10 cellular contexts compared by ENCODE assay signal in the genomic region with DNA sequence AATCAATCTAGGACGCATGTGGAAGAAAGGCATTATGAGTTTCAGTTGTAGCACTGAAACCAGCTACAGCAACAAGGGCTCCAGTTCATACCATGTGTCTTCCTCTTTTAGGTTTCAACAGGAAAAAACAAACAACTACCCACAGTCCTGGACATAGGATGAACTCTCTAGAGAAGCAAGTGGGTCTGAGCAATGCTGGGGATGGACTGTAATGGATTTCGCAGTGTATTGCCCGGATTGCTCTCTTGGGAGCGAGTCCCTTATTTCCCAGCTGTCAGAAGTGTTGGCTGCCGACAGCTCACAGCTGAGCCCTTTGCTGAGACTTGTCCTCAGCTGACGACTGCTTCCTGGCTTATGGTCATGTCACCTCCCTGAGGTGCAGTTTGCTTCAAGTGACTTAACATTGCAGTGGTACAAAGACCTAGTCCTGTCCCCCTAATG. TPM values are rescaled to one million over a fixed set of nuclear protein-coding genes. Genes with fewer than 3 reads are reported as not detected.
DNase-seq lines count a peak whose midpoint lies in the region; ATAC-seq, FAIRE-seq and TF ChIP-seq lines count a peak whose summit lies in the region.
"Had no signal": no experiment of that assay in that cellular context is flagged by ENCODE, and none has a peak within 500 bp of the region (broad histone marks: within the 10 kb centered on the region; RNA-seq: fewer than 3 reads in every experiment).

No MANE protein-coding gene starts in this region.

- no peak overlapping the region for H3K4me3 ChIP-seq in bronchial epithelial cell (ENCODE audit: low read depth, low read length)

- peak; percentile 22 for DNase-seq in bronchial epithelial cell (ENCODE audit: low read depth)
- DNase-seq in stimulated activated CD4-positive, alpha-beta T cell treated with anti-CD3 and anti-CD28 coated beads, Interleukin-12 subunit alpha, Interleukin-12 subunit beta, amount 100 ng/mL, for 4 hours: no peak
- no peak for DNase-seq in NCI-H1436 treated with DMSO at 0.1 percent for 48 hours (lab: John Stamatoyannopoulos, UW)
- DNase-seq in DMS79 (lab: John Stamatoyannopoulos, UW): no peak
- DNase-seq in NCI-H748 treated with DMSO at 0.1 percent for 48 hours (lab: John Stamatoyannopoulos, UW): no peak

- peak; percentile 29 for TF ChIP-seq POLR2A in GM15510 (IDR thresholded peaks at IDR 0.05; ENCODE audit: borderline replicate concordance, extremely low read depth, insufficient read length)

- no peak for FAIRE-seq in bronchial epithelial cell (lab: Jason Lieb, UNC)
- FAIRE-seq: astrocyte, G401.6 had no signal

- peak; percentile 67 for ATAC-seq in GM21423 (IDR thresholded peaks at IDR 0.05; ENCODE audit: unreplicated experiment)
- ATAC-seq in HG03460 (IDR thresholded peaks at IDR 0.05; ENCODE audit: unreplicated experiment): peak; percentile 78

- no peaks in the 10 kb centered on the region for H3K36me3 ChIP-seq in bronchial epithelial cell (ENCODE audit: control insufficient read depth, insufficient read depth, low read length)

- no peak for TF ChIP-seq CTCF in bronchial epithelial cell (IDR thresholded peaks at IDR 0.05; ENCODE audit: insufficient read depth, low read length, severe bottlenecking)

- H3K27me3 ChIP-seq in bronchial epithelial cell (ENCODE audit: control insufficient read depth, insufficient read depth, low read length): no peaks in the 10 kb centered on the region

RNA-seq across cellular contexts. Expression of a gene that starts 12.1 kb away (rescaled TPM):
- total RNA-seq in bronchial epithelial cell: 37.4 and 50.2 TPM in 2 replicates
